ENCODE assay signal across 1 cellular context in the genomic region with DNA sequence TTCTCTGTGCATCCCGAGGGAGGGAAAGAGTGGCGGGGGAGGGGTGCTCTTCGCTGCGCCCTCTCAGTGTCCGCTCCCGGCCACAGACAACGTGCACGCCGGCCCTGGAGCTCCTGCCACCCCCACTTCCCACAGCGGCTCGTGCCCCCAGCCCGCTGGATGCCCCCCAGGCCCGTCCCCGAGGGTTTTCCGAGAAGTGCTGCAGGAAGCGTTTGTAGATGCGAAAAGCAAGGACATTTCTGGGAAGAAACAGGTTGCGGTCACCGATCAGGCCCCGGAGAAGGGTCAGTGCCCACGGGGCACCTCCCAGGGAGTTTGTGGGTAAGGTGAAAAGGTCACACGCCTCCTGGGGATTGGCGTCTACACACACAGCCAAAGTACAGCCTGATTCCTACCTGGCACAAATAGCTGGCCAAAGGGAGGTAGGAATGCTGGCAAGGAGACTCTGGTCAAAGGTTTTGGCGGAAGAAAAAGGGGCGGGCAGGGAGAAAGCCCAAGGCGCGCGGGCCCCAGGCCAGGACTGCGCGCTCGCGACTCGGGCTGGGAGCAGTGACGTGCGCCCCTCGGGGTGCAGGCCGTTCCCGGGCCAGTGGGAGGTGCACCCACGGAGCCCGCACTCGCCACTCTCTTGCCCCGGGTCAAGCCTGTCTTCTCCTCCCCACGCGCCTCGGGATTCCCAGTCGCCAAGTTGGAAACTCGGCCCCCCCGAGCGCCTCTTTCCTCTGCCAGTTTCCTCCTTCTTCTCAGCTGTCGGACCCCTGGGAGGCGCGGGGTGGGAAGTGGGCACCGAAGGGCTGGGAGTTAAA.
TF ChIP-seq lines count a peak whose summit lies in the region.

No MANE protein-coding gene starts in this region.

TF ChIP-seq in HEK293, 187 proteins besides CTCF, POLR2A, EP300 and RAD21 (continued from another document):
- TF ChIP-seq, protein P1, sequence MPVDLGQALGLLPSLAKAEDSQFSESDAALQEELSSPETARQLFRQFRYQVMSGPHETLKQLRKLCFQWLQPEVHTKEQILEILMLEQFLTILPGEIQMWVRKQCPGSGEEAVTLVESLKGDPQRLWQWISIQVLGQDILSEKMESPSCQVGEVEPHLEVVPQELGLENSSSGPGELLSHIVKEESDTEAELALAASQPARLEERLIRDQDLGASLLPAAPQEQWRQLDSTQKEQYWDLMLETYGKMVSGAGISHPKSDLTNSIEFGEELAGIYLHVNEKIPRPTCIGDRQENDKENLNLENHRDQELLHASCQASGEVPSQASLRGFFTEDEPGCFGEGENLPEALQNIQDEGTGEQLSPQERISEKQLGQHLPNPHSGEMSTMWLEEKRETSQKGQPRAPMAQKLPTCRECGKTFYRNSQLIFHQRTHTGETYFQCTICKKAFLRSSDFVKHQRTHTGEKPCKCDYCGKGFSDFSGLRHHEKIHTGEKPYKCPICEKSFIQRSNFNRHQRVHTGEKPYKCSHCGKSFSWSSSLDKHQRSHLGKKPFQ (tag by site-specific recombination; IDR thresholded peaks at IDR 0.05), result no peak
- no peak for TF ChIP-seq ZNF391 (tag by site-specific recombination; IDR thresholded peaks at IDR 0.05; ENCODE audit: borderline replicate concordance, low read depth)
- peak; percentile 53; the same call in 1 of the 2 replicates for TF ChIP-seq ZNF2 (tag by site-specific recombination; IDR thresholded peaks at IDR 0.05)
- 0 out of 2 replicates have a peak, but pooled peaks have one; percentile 15 for TF ChIP-seq ZNF843 (tag by site-specific recombination; IDR thresholded peaks at IDR 0.05)
- no peak for TF ChIP-seq ZNF776 (tag by site-specific recombination; IDR thresholded peaks at IDR 0.05; ENCODE audit: borderline replicate concordance)
- 0 out of 2 replicates have a peak, but pooled peaks have one; percentile 25 for TF ChIP-seq ZNF24 (tag by site-specific recombination; IDR thresholded peaks at IDR 0.05)
- TF ChIP-seq, protein P2, sequence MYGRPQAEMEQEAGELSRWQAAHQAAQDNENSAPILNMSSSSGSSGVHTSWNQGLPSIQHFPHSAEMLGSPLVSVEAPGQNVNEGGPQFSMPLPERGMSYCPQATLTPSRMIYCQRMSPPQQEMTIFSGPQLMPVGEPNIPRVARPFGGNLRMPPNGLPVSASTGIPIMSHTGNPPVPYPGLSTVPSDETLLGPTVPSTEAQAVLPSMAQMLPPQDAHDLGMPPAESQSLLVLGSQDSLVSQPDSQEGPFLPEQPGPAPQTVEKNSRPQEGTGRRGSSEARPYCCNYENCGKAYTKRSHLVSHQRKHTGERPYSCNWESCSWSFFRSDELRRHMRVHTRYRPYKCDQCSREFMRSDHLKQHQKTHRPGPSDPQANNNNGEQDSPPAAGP (tag by site-specific recombination; IDR thresholded peaks at IDR 0.05), result 0 out of 2 replicates have a peak, but pooled peaks have one; percentile 11
- TF ChIP-seq, protein P3, sequence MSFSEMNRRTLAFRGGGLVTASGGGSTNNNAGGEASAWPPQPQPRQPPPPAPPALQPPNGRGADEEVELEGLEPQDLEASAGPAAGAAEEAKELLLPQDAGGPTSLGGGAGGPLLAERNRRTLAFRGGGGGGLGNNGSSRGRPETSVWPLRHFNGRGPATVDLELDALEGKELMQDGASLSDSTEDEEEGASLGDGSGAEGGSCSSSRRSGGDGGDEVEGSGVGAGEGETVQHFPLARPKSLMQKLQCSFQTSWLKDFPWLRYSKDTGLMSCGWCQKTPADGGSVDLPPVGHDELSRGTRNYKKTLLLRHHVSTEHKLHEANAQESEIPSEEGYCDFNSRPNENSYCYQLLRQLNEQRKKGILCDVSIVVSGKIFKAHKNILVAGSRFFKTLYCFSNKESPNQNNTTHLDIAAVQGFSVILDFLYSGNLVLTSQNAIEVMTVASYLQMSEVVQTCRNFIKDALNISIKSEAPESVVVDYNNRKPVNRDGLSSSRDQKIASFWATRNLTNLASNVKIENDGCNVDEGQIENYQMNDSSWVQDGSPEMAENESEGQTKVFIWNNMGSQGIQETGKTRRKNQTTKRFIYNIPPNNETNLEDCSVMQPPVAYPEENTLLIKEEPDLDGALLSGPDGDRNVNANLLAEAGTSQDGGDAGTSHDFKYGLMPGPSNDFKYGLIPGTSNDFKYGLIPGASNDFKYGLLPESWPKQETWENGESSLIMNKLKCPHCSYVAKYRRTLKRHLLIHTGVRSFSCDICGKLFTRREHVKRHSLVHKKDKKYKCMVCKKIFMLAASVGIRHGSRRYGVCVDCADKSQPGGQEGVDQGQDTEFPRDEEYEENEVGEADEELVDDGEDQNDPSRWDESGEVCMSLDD (tag by site-specific recombination; IDR thresholded peaks at IDR 0.05), result peak; percentile 76
- no peak for TF ChIP-seq ZNF777 (tag by site-specific recombination; IDR thresholded peaks at IDR 0.05; ENCODE audit: borderline replicate concordance)
